Comparison of ENCODE assay signal across 24 cellular contexts in genomic region chr2:28578768-28579167, GRCh38.
"Had no signal": no experiment of that assay in that cellular context is flagged by ENCODE, and none has a peak within 500 bp of the region (broad histone marks: within the 10 kb centered on the region; RNA-seq: fewer than 3 reads in every experiment).

No MANE protein-coding gene starts in this region.

- H3K27me3 Mint-ChIP-seq: naive thymus-derived CD8-positive, alpha-beta T cell had no signal

- H3K4me1 ChIP-seq: lower lobe of right lung, transverse colon had no signal

- H3K9me3 ChIP-seq: gastroesophageal sphincter, heart left ventricle, lower lobe of right lung, psoas muscle, suprapubic skin, transverse colon had no signal

- H3K4me3 Mint-ChIP-seq: naive thymus-derived CD8-positive, alpha-beta T cell; nephron progenitor cell; stimulated activated naive CD8-positive, alpha-beta T cell treated with anti-CD3 and anti-CD28 coated beads, Interleukin-15, amount 100 ng/mL, for 72 hours had no signal

- H3K9me3 Mint-ChIP-seq: naive thymus-derived CD8-positive, alpha-beta T cell; nephron progenitor cell; stimulated activated naive CD8-positive, alpha-beta T cell treated with anti-CD3 and anti-CD28 coated beads, Interleukin-15, amount 100 ng/mL, for 72 hours had no signal

- H3K27ac Mint-ChIP-seq: nephron progenitor cell; stimulated activated naive CD8-positive, alpha-beta T cell treated with anti-CD3 and anti-CD28 coated beads, Interleukin-15, amount 100 ng/mL, for 72 hours had no signal

- H3K27me3 ChIP-seq: dorsolateral prefrontal cortex, gastroesophageal sphincter, heart left ventricle, hepatocyte, suprapubic skin, transverse colon had no signal

- H3K36me3 Mint-ChIP-seq: naive thymus-derived CD8-positive, alpha-beta T cell had no signal

- DNase-seq: cortex of kidney; dorsolateral prefrontal cortex; effector CD4-positive, alpha-beta T cell; foreskin fibroblast; heart left ventricle; left cardiac atrium; left ventricle myocardium superior; lower lobe of right lung; naive thymus-derived CD8-positive, alpha-beta T cell; nephron progenitor cell; nucleus accumbens; psoas muscle; right cardiac atrium; stimulated activated CD4-positive, alpha-beta T cell treated with anti-CD3 and anti-CD28 coated beads, Interleukin-15, amount 100 ng/mL, for 24 hours; stimulated activated CD4-positive, alpha-beta T cell treated with anti-CD3 and anti-CD28 coated beads, Interleukin-4, amount 100 ng/mL, for 1 hour; stimulated activated CD8-positive, alpha-beta memory T cell treated with anti-CD3 and anti-CD28 coated beads, Interleukin-4, amount 100 ng/mL, for 48 hours; stimulated activated naive CD4-positive, alpha-beta T cell; stimulated activated naive CD8-positive, alpha-beta T cell treated with anti-CD3 and anti-CD28 coated beads, Interleukin-15, amount 100 ng/mL, for 72 hours; transverse colon had no signal

- H3K4me3 ChIP-seq: dorsolateral prefrontal cortex, gastroesophageal sphincter, heart left ventricle, hepatocyte, lower lobe of right lung, psoas muscle, skin epidermis, suprapubic skin, transverse colon had no signal

- H3K36me3 ChIP-seq: gastroesophageal sphincter, heart left ventricle, lower lobe of right lung, suprapubic skin, transverse colon had no signal

- H3K27ac ChIP-seq: dorsolateral prefrontal cortex, epithelial cell of prostate, gastroesophageal sphincter, heart left ventricle, hepatocyte, lower lobe of right lung, skin epidermis, suprapubic skin, transverse colon had no signal
